9 cellular contexts compared by ENCODE assay signal in the genomic region with DNA sequence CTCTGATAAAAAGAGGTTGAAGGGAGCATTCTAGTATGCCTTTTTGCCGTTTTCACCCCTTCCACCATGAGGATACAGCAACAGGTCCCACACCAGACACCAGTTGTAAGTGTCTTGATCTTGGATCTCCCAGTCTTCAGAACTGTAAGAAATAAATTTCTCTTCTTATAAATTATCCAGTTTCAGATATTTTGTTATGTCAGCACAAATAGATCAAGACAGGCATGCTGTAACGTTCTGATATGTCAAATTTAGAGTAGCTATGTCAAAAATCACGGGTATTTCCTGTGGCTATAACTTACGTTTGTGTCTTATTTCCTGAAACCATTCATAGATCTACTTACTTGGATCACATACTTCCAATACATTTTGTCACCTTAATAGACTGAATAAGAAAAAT.
"Had no signal": no experiment of that assay in that cellular context is flagged by ENCODE, and none has a peak within 500 bp of the region (broad histone marks: within the 10 kb centered on the region; RNA-seq: fewer than 3 reads in every experiment).

No MANE protein-coding gene starts in this region.

- H3K27ac ChIP-seq: GM23248, HL-60 had no signal

- H2AFZ ChIP-seq: GM23248 had no signal

- H3K9ac ChIP-seq: GM23248 had no signal

- FAIRE-seq: H54 had no signal

- H3K4me3 ChIP-seq: GM23248 had no signal

- DNase-seq: GM23248, GOT3, H9, HCEC 1CT, HFFc6, Kasumi-1, KG1 had no signal
